31 cellular contexts compared by ENCODE assay signal in genomic region chr11:78932757-78933156, GRCh38.
DNase-seq lines count a peak whose midpoint lies in the region; ATAC-seq and TF ChIP-seq lines count a peak whose summit lies in the region.
"Had no signal": no experiment of that assay in that cellular context is flagged by ENCODE, and none has a peak within 500 bp of the region (broad histone marks: within the 10 kb centered on the region; RNA-seq: fewer than 3 reads in every experiment).

No MANE protein-coding gene starts in this region.

- H3K9me3 ChIP-seq in hepatocyte (ENCODE audit: low read depth) = no peaks in the 10 kb centered on the region
- H3K9me3 ChIP-seq: A549; BE2C; BLaER1; BLaER1 treated with 17β-estradiol and CSF1 and Interleukin-3, amounts not matched to agents 10 nM and 100 nM; Caco-2 had no signal

- H3K4me3 ChIP-seq in hepatocyte = no peak overlapping the region
- H3K4me3 ChIP-seq: A549; BLaER1; BLaER1 treated with 17β-estradiol and CSF1 and Interleukin-3, amounts not matched to agents 10 nM and 100 nM had no signal

- no peak for TF ChIP-seq CTCF in hepatocyte (IDR thresholded peaks at IDR 0.05; ENCODE audit: poor library complexity)
- TF ChIP-seq CTCF in nephron (IDR thresholded peaks at IDR 0.05; ENCODE audit: unreplicated experiment in 3 of 3) = no peak

- no peak overlapping the region for H3K4me3 Mint-ChIP-seq in nephron
- H3K4me3 Mint-ChIP-seq: B cell; CD14-positive monocyte; CD4-positive, alpha-beta memory T cell; CD4-positive, alpha-beta T cell; CD4-positive, CD25-positive, alpha-beta regulatory T cell; CD8-positive, alpha-beta memory T cell; CD8-positive, alpha-beta T cell had no signal

- H3K36me3 Mint-ChIP-seq in nephron (ENCODE audit: low read depth) = peaks cover 9% of the 10 kb centered on the region
- H3K36me3 Mint-ChIP-seq: CD14-positive monocyte; CD4-positive, alpha-beta memory T cell; CD4-positive, CD25-positive, alpha-beta regulatory T cell; CD8-positive, alpha-beta memory T cell; CD8-positive, alpha-beta T cell had no signal

- H3K9me2 ChIP-seq in hepatocyte (replicated peaks; ENCODE audit: insufficient read depth) = no peaks in the 10 kb centered on the region

- H3K4me1 Mint-ChIP-seq in nephron = peaks cover 46% of the 10 kb centered on the region
- H3K4me1 Mint-ChIP-seq: B cell; CD4-positive, alpha-beta memory T cell; CD4-positive, CD25-positive, alpha-beta regulatory T cell; CD8-positive, alpha-beta memory T cell had no signal

- H3K79me2 ChIP-seq in hepatocyte = no peaks in the 10 kb centered on the region

- no peaks in the 10 kb centered on the region for H3K27me3 Mint-ChIP-seq in nephron (ENCODE audit: low read depth)

- DNase-seq in hepatocyte (ENCODE audit: low spot score) (no peak), NCI-H446 treated with DMSO at 0.1 percent for 48 hours (lab: John Stamatoyannopoulos, UW) (no peak)
- DNase-seq: 8988T; ACHN; AML-193; BE2C; C1 segment of cervical spinal cord; Caco-2; Calu3; CD4-positive, alpha-beta memory T cell; CD4-positive, alpha-beta T cell; CD4-positive, CD25-positive, alpha-beta regulatory T cell; CD8-positive, alpha-beta memory T cell; CD8-positive, alpha-beta T cell; COR-L47; DMS 273 treated with DMSO at 0.1 percent for 48 hours; DMS153; DMS53; DMS79; DMS79 treated with DMSO at 0.1 percent for 48 hours; DND-41; EL had no signal

- H3K27ac Mint-ChIP-seq in nephron = peak overlapping the region; percentile 22 to 88 (median 37)
- H3K27ac Mint-ChIP-seq: B cell; CD4-positive, alpha-beta memory T cell; CD4-positive, alpha-beta T cell; CD4-positive, CD25-positive, alpha-beta regulatory T cell; CD8-positive, alpha-beta memory T cell; CD8-positive, alpha-beta T cell had no signal

- ATAC-seq in GM19035 (IDR thresholded peaks at IDR 0.05; ENCODE audit: unreplicated experiment) = no peak
- ATAC-seq: A549; CD8-positive, alpha-beta T cell had no signal

- peaks cover 20% of the 10 kb centered on the region for H3K4me1 ChIP-seq in hepatocyte (ENCODE audit: insufficient read depth)
- H3K4me1 ChIP-seq: A549, BLaER1, Caco-2 had no signal

- peak overlapping the region; percentile 23 for H3K27ac ChIP-seq in hepatocyte
- H3K27ac ChIP-seq: 22Rv1; A549; BLaER1; BLaER1 treated with 17β-estradiol and CSF1 and Interleukin-3, amounts not matched to agents 10 nM and 100 nM; C4-2B had no signal

- H3K36me3 ChIP-seq in hepatocyte (replicated peaks; ENCODE audit: insufficient read depth, low read depth) = no peaks in the 10 kb centered on the region
- H3K36me3 ChIP-seq: BE2C; BLaER1; BLaER1 treated with 17β-estradiol and CSF1 and Interleukin-3, amounts not matched to agents 10 nM and 100 nM had no signal

- no peaks in the 10 kb centered on the region for H4K20me1 ChIP-seq in hepatocyte (ENCODE audit: insufficient read depth, poor library complexity, severe bottlenecking)
- H4K20me1 ChIP-seq: BLaER1; BLaER1 treated with 17β-estradiol and CSF1 and Interleukin-3, amounts not matched to agents 10 nM and 100 nM had no signal

- no peaks in the 10 kb centered on the region for H3K27me3 ChIP-seq in hepatocyte
- H3K27me3 ChIP-seq: BE2C; BLaER1; BLaER1 treated with 17β-estradiol and CSF1 and Interleukin-3, amounts not matched to agents 10 nM and 100 nM had no signal

- H3K9me3 Mint-ChIP-seq in nephron = no peaks in the 10 kb centered on the region
- H3K9me3 Mint-ChIP-seq: CD4-positive, alpha-beta memory T cell; CD4-positive, alpha-beta T cell; CD8-positive, alpha-beta T cell had no signal

- no peak overlapping the region for H2AFZ ChIP-seq in hepatocyte

- 97% methylated on average over 11 of the region's 11 CpGs for WGBS in hepatocyte (ENCODE audit: low lambda C conversion rate, missing lambda C conversion rate)

- no peak overlapping the region for H3K4me2 ChIP-seq in hepatocyte
- H3K4me2 ChIP-seq: A549; BLaER1; BLaER1 treated with 17β-estradiol and CSF1 and Interleukin-3, amounts not matched to agents 10 nM and 100 nM had no signal
